In genomic region chr1:151005729-151006330, GRCh38 we compare ENCODE assay signal across 8 cellular contexts. TPM values are rescaled to one million over a fixed set of nuclear protein-coding genes. Genes with fewer than 3 reads are reported as not detected.
A peak's percentile ranks its signal among the peaks of the same experiment; 100 is the strongest.
DNase-seq lines count a peak whose midpoint lies in the region; ATAC-seq and TF ChIP-seq lines count a peak whose summit lies in the region.

No MANE protein-coding gene starts in this region.

- peak overlapping the region; percentile 73 to 74 for H3K27ac ChIP-seq in thoracic aorta

- no peak for TF ChIP-seq CTCF in thoracic aorta (IDR thresholded peaks at IDR 0.05)

- no peaks in the 10 kb centered on the region for H3K36me3 ChIP-seq in thoracic aorta

- H3K36me3 Mint-ChIP-seq in activated CD8-positive, alpha-beta memory T cell treated with anti-CD3 and anti-CD28 coated beads, Interleukin-2, amount 10 ng/mL, durations not matched to agents 7 days and 5 days, result no peaks in the 10 kb centered on the region
- H3K36me3 Mint-ChIP-seq in activated naive CD8-positive, alpha-beta T cell treated with anti-CD3 and anti-CD28 coated beads, Interleukin-2, amount 10 ng/mL, durations not matched to agents 7 days and 5 days, result peaks cover 2% of the 10 kb centered on the region

- H3K9me3 Mint-ChIP-seq in activated CD8-positive, alpha-beta memory T cell treated with anti-CD3 and anti-CD28 coated beads, Interleukin-2, amount 10 ng/mL, durations not matched to agents 7 days and 5 days (ENCODE audit: low read depth), result no peaks in the 10 kb centered on the region
- no peaks in the 10 kb centered on the region for H3K9me3 Mint-ChIP-seq in activated naive CD8-positive, alpha-beta T cell treated with anti-CD3 and anti-CD28 coated beads, Interleukin-2, amount 10 ng/mL, durations not matched to agents 7 days and 5 days

- no peaks in the 10 kb centered on the region for H3K27me3 ChIP-seq in thoracic aorta (replicated peaks; ENCODE audit: insufficient read depth)

- no peak for DNase-seq in activated CD8-positive, alpha-beta memory T cell treated with anti-CD3 and anti-CD28 coated beads, Interleukin-2, amount 10 ng/mL, durations not matched to agents 7 days and 5 days
- no peak for DNase-seq in activated CD8-positive, alpha-beta memory T cell treated with anti-CD3 and anti-CD28 coated beads, Interleukin-2, amount 50 U/mL, for 4 hours
- DNase-seq in activated naive CD8-positive, alpha-beta T cell treated with anti-CD3 and anti-CD28 coated beads, Interleukin-2, amount 10 ng/mL, durations not matched to agents 7 days and 5 days, result no peak
- peak; percentile 26 for DNase-seq in left kidney (ENCODE audit: low read depth, low spot score)
- no peak for DNase-seq in thoracic aorta (ENCODE audit: low spot score)
- no peak for DNase-seq in NCI-H748 (lab: John Stamatoyannopoulos, UW; ENCODE audit: unreplicated experiment)
- no peak for DNase-seq in NCI-H345 (lab: John Stamatoyannopoulos, UW)

- peaks cover 63% of the 10 kb centered on the region for H3K4me1 Mint-ChIP-seq in activated CD8-positive, alpha-beta memory T cell treated with anti-CD3 and anti-CD28 coated beads, Interleukin-2, amount 10 ng/mL, durations not matched to agents 7 days and 5 days
- peaks cover 66% of the 10 kb centered on the region for H3K4me1 Mint-ChIP-seq in activated naive CD8-positive, alpha-beta T cell treated with anti-CD3 and anti-CD28 coated beads, Interleukin-2, amount 10 ng/mL, durations not matched to agents 7 days and 5 days

- no peaks in the 10 kb centered on the region for H3K27me3 Mint-ChIP-seq in activated CD8-positive, alpha-beta memory T cell treated with anti-CD3 and anti-CD28 coated beads, Interleukin-2, amount 10 ng/mL, durations not matched to agents 7 days and 5 days
- H3K27me3 Mint-ChIP-seq in activated naive CD8-positive, alpha-beta T cell treated with anti-CD3 and anti-CD28 coated beads, Interleukin-2, amount 10 ng/mL, durations not matched to agents 7 days and 5 days, result no peaks in the 10 kb centered on the region

- ATAC-seq in activated CD8-positive, alpha-beta memory T cell treated with anti-CD3 and anti-CD28 coated beads, Interleukin-2, amount 10 ng/mL, durations not matched to agents 7 days and 5 days, result no peak
- ATAC-seq in activated naive CD8-positive, alpha-beta T cell treated with anti-CD3 and anti-CD28 coated beads, Interleukin-2, amount 10 ng/mL, durations not matched to agents 7 days and 5 days (ENCODE audit: low read depth), result no peak
- no peak for ATAC-seq in thoracic aorta (ENCODE audit: insufficient number of reproducible peaks, low FRiP score, low read depth)
- no peak for ATAC-seq in HG02938 (IDR thresholded peaks at IDR 0.05; ENCODE audit: unreplicated experiment)

- peaks cover 36 to 63% of the 10 kb centered on the region in 2 donors for H3K4me1 ChIP-seq in thoracic aorta (ENCODE audit: control insufficient read depth in 1 of 2, low read depth in 2 of 2)

- no peaks in the 10 kb centered on the region for H3K9me3 ChIP-seq in thoracic aorta

- peak overlapping the region; percentile 99 for H3K4me3 Mint-ChIP-seq in activated CD8-positive, alpha-beta memory T cell treated with anti-CD3 and anti-CD28 coated beads, Interleukin-2, amount 10 ng/mL, durations not matched to agents 7 days and 5 days
- H3K4me3 Mint-ChIP-seq in activated naive CD8-positive, alpha-beta T cell treated with anti-CD3 and anti-CD28 coated beads, Interleukin-2, amount 10 ng/mL, durations not matched to agents 7 days and 5 days, result peak overlapping the region; percentile 98

- POLR2A ChIA-PET in activated naive CD8-positive, alpha-beta T cell treated with anti-CD3 and anti-CD28 coated beads, Interleukin-2, amount 10 ng/mL, durations not matched to agents 7 days and 5 days (lab: Charles Lee), result interaction anchor here (0.7 to 2.5 kb wide), 10 partner anchors 29 to 1119 kb away, joined by 3 to 18 read pairs (median 4); partner anchors contain the start of genes CDC42SE1, CERS2, ENSA and GOLPH3L

- peak overlapping the region; percentile 75 for H3K4me3 ChIP-seq in thoracic aorta

- peak overlapping the region; percentile 94 for H3K27ac Mint-ChIP-seq in activated CD8-positive, alpha-beta memory T cell treated with anti-CD3 and anti-CD28 coated beads, Interleukin-2, amount 10 ng/mL, durations not matched to agents 7 days and 5 days
- H3K27ac Mint-ChIP-seq in activated naive CD8-positive, alpha-beta T cell treated with anti-CD3 and anti-CD28 coated beads, Interleukin-2, amount 10 ng/mL, durations not matched to agents 7 days and 5 days, result peak overlapping the region; percentile 96

- CTCF ChIA-PET in activated CD8-positive, alpha-beta memory T cell treated with anti-CD3 and anti-CD28 coated beads, Interleukin-2, amount 10 ng/mL, durations not matched to agents 7 days and 5 days (lab: Charles Lee), result interaction anchor here (0.5 to 7.2 kb wide), 19 partner anchors 10 to 750 kb away, joined by 3 to 81 read pairs (median 4); partner anchors contain the start of genes ANXA9, C1orf56, CDC42SE1 and MLLT11

RNA-seq across cellular contexts. Expression of gene MINDY1, which starts 0.9 kb away (rescaled TPM):
- 1 to 10 TPM; 4.2 to 7.0 TPM for total RNA-seq in activated CD8-positive, alpha-beta memory T cell treated with anti-CD3 and anti-CD28 coated beads, Interleukin-2, amount 10 ng/mL, durations not matched to agents 7 days and 5 days
- total RNA-seq in activated naive CD8-positive, alpha-beta T cell treated with anti-CD3 and anti-CD28 coated beads, Interleukin-2, amount 10 ng/mL, durations not matched to agents 7 days and 5 days, result 10 to 100 TPM; 11.5 to 12.7 TPM
- 10 to 100 TPM; 16.9 to 28.3 TPM for total RNA-seq in thoracic aorta

RNA-seq across cellular contexts. Expression of gene PRUNE1, which starts 2.4 kb away (rescaled TPM):
- 10 to 100 TPM; 14.7 to 17.4 TPM for total RNA-seq in activated CD8-positive, alpha-beta memory T cell treated with anti-CD3 and anti-CD28 coated beads, Interleukin-2, amount 10 ng/mL, durations not matched to agents 7 days and 5 days
- total RNA-seq in activated naive CD8-positive, alpha-beta T cell treated with anti-CD3 and anti-CD28 coated beads, Interleukin-2, amount 10 ng/mL, durations not matched to agents 7 days and 5 days, result 10 to 100 TPM; 22.9 to 23.2 TPM
- 10 to 100 TPM; 16.5 to 21.3 TPM for total RNA-seq in thoracic aorta

RNA-seq across cellular contexts. Expression of gene ANXA9, which starts 23.7 kb away (rescaled TPM):
- under 1 TPM in 1 of 2 experiments, not detected in 1; 0.23 TPM for total RNA-seq in activated CD8-positive, alpha-beta memory T cell treated with anti-CD3 and anti-CD28 coated beads, Interleukin-2, amount 10 ng/mL, durations not matched to agents 7 days and 5 days
- not detected for total RNA-seq in activated naive CD8-positive, alpha-beta T cell treated with anti-CD3 and anti-CD28 coated beads, Interleukin-2, amount 10 ng/mL, durations not matched to agents 7 days and 5 days
- not detected for total RNA-seq in thoracic aorta

RNA-seq across cellular contexts. Expression of gene BNIPL, which starts 30.6 kb away (rescaled TPM):
- total RNA-seq in activated CD8-positive, alpha-beta memory T cell treated with anti-CD3 and anti-CD28 coated beads, Interleukin-2, amount 10 ng/mL, durations not matched to agents 7 days and 5 days, result 1 to 10 TPM; 1.0 to 2.0 TPM
- 1 to 10 TPM; 2.8 to 4.1 TPM for total RNA-seq in activated naive CD8-positive, alpha-beta T cell treated with anti-CD3 and anti-CD28 coated beads, Interleukin-2, amount 10 ng/mL, durations not matched to agents 7 days and 5 days
- 1 to 10 TPM in 1 of 2 donors, under 1 TPM in 1; 0.14 to 2.6 TPM for total RNA-seq in thoracic aorta

RNA-seq across cellular contexts. Expression of gene CERS2, which starts 31.2 kb away (rescaled TPM):
- total RNA-seq in activated CD8-positive, alpha-beta memory T cell treated with anti-CD3 and anti-CD28 coated beads, Interleukin-2, amount 10 ng/mL, durations not matched to agents 7 days and 5 days, result 100 to 1,000 TPM; 144 to 170 TPM
- total RNA-seq in activated naive CD8-positive, alpha-beta T cell treated with anti-CD3 and anti-CD28 coated beads, Interleukin-2, amount 10 ng/mL, durations not matched to agents 7 days and 5 days, result 100 to 1,000 TPM; 153 TPM
- 100 to 1,000 TPM; 102 to 122 TPM for total RNA-seq in thoracic aorta
